In the genomic region with DNA sequence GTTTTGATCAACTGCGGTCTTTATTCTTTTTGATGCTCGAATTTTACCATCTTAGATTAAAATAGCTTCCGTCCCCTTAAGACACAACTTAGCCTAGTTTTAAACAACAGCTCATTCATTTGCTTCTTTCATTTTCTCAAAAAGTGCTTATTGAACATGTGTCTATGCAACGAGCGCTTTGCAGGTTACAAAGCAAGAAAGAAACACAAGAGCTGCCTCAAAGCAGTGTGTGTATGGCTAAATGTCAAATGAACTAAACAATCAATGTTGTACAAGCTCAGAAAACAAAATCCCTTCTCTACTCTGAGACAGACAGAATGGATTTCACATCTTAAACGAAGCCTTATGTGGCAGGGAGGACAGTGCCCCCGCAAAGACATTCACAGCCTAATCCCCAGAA, we compare ENCODE assay signal across 22 cellular contexts.
DNase-seq lines count a peak whose midpoint lies in the region; ATAC-seq and TF ChIP-seq lines count a peak whose summit lies in the region.
"Had no signal": no experiment of that assay in that cellular context is flagged by ENCODE, and none has a peak within 500 bp of the region (broad histone marks: within the 10 kb centered on the region; RNA-seq: fewer than 3 reads in every experiment).

No MANE protein-coding gene starts in this region.

- in situ Hi-C loops in SK-MEL-5 (cut with HindIII; ENCODE audit: low pct_unique_long_range_greater_than_20kb, low sequenced_read_pairs) = no loop called here

- no peak for TF ChIP-seq CTCF in neural crest cell (conservative IDR thresholded peaks at IDR 0.05)

- H3K4me1 Mint-ChIP-seq in neural crest cell = peaks cover 14% of the 10 kb centered on the region
- H3K4me1 Mint-ChIP-seq in activated T-cell treated with anti-CD3 and anti-CD28 coated beads, Interleukin-2, amount 50 U/mL, for 24 hours (ENCODE audit: low read depth) = no peaks in the 10 kb centered on the region
- H3K4me1 Mint-ChIP-seq: CD14-positive monocyte; CD8-positive, alpha-beta memory T cell; GM23338; H9 had no signal

- no peak for ATAC-seq in HG02610 (IDR thresholded peaks at IDR 0.05; ENCODE audit: unreplicated experiment)
- ATAC-seq: A549, GM23338 had no signal

- DNase-seq in SK-MEL-5 (ENCODE audit: low read depth, low spot score) = peak; percentile 35
- peak; percentile 53 for DNase-seq in epidermal melanocyte (ENCODE audit: insufficient read length, low spot score)
- DNase-seq in neural crest cell (ENCODE audit: low read depth, low spot score) = no peak
- DNase-seq in HCEC 1CT = no peak
- DNase-seq in activated T-cell treated with anti-CD3 and anti-CD28 coated beads, Interleukin-2, amount 50 U/mL, for 24 hours = no peak
- DNase-seq: 8988T; ACHN; AML-193; BE2C; Calu3; CD4-positive, alpha-beta T cell; CD8-positive, alpha-beta memory T cell; COR-L47; DMS53; DMS79 treated with DMSO at 0.1 percent for 48 hours; GF-D8; H9; HFFc6 had no signal

- no peak overlapping the region for H3K4me3 Mint-ChIP-seq in neural crest cell
- H3K4me3 Mint-ChIP-seq in activated T-cell treated with anti-CD3 and anti-CD28 coated beads, Interleukin-2, amount 50 U/mL, for 24 hours = no peak overlapping the region
- H3K4me3 Mint-ChIP-seq: CD14-positive monocyte; CD4-positive, alpha-beta T cell; CD8-positive, alpha-beta memory T cell; GM23338; H9; HFFc6 had no signal

- peak overlapping the region; percentile 23 for H3K27ac Mint-ChIP-seq in neural crest cell (ENCODE audit: unreplicated experiment)
- H3K27ac Mint-ChIP-seq in activated T-cell treated with anti-CD3 and anti-CD28 coated beads, Interleukin-2, amount 50 U/mL, for 24 hours = no peak overlapping the region
- H3K27ac Mint-ChIP-seq: CD14-positive monocyte; CD4-positive, alpha-beta T cell; CD8-positive, alpha-beta memory T cell; GM23338; H9; HFFc6 had no signal

- H3K9me3 Mint-ChIP-seq in neural crest cell = peaks cover 5% of the 10 kb centered on the region
- H3K9me3 Mint-ChIP-seq in activated T-cell treated with anti-CD3 and anti-CD28 coated beads, Interleukin-2, amount 50 U/mL, for 24 hours = peaks cover 2% of the 10 kb centered on the region
- H3K9me3 Mint-ChIP-seq: CD4-positive, alpha-beta T cell; GM23338; H9; HFFc6 had no signal

- peaks cover 23% of the 10 kb centered on the region for H3K36me3 Mint-ChIP-seq in neural crest cell (ENCODE audit: low read depth)
- H3K36me3 Mint-ChIP-seq in activated T-cell treated with anti-CD3 and anti-CD28 coated beads, Interleukin-2, amount 50 U/mL, for 24 hours (ENCODE audit: low read depth) = no peaks in the 10 kb centered on the region
- H3K36me3 Mint-ChIP-seq: CD14-positive monocyte; CD8-positive, alpha-beta memory T cell had no signal

- H3K27me3 Mint-ChIP-seq in neural crest cell (ENCODE audit: low read depth) = no peaks in the 10 kb centered on the region
- no peaks in the 10 kb centered on the region for H3K27me3 Mint-ChIP-seq in activated T-cell treated with anti-CD3 and anti-CD28 coated beads, Interleukin-2, amount 50 U/mL, for 24 hours
- H3K27me3 Mint-ChIP-seq: CD8-positive, alpha-beta memory T cell had no signal

Comparison
In these comparisons a context has a peak if more than half of its experiments do, and no peak if none do; other contexts are left out.
1. DNase-seq: peak in SK-MEL-5 (single experiment) and epidermal melanocyte (single experiment); none in neural crest cell (single experiment), HCEC 1CT (single experiment) and activated T-cell treated with anti-CD3 and anti-CD28 coated beads, Interleukin-2, amount 50 U/mL, for 24 hours (single experiment).